ENCODE assay signal across 27 cellular contexts in genomic region chr16:88418869-88419268, GRCh38. TPM values are rescaled to one million over a fixed set of nuclear protein-coding genes. Genes with fewer than 3 reads are reported as not detected.
DNase-seq lines count a peak whose midpoint lies in the region; ATAC-seq, FAIRE-seq and TF ChIP-seq lines count a peak whose summit lies in the region.
"Had no signal": no experiment of that assay in that cellular context is flagged by ENCODE, and none has a peak within 500 bp of the region (broad histone marks: within the 10 kb centered on the region; RNA-seq: fewer than 3 reads in every experiment).

No MANE protein-coding gene starts in this region.

- intact Hi-C loops in HepG2 (cut with micrococcal nuclease; ENCODE audit: unreplicated experiment) (no loop called here), right lobe of liver (cut with DNase I) (no loop called here)

- CTCF ChIA-PET in HepG2 (lab: Yijun Ruan, JAX; ENCODE audit: low intra/inter-chr PET ratio, low total read pairs) (no interaction called here), H1 (lab: Charles Lee; ENCODE audit: partially characterized antibody) (interaction anchor here (0.8 to 2.8 kb wide), 2 partner anchors 17 to 19 kb away, joined by 4 to 9 read pairs; no protein-coding TSS in a partner anchor)

- in situ Hi-C loops in HepG2 (cut with HindIII; ENCODE audit: extremely low pct_ligation_motif_present, low pct_unique_long_range_greater_than_20kb) (no loop called here), ACHN (cut with HindIII; ENCODE audit: low pct_ligation_motif_present, low pct_unique_long_range_greater_than_20kb, low sequenced_read_pairs) (no loop called here)

- H3K4me3 Mint-ChIP-seq in neural progenitor cell: no peak overlapping the region
- H3K4me3 Mint-ChIP-seq: B cell; CD14-positive monocyte; CD4-positive, alpha-beta memory T cell; CD4-positive, CD25-positive, alpha-beta regulatory T cell; CD8-positive, alpha-beta memory T cell had no signal

- TF ChIP-seq RAD21 in HepG2 (CRISPR knock-in tag; IDR thresholded peaks at IDR 0.05): no peak
- no peak for TF ChIP-seq RAD21 in H1 (IDR thresholded peaks at IDR 0.05 in 1 of 2, conservative IDR thresholded peaks at IDR 0.05 in 1 of 2; ENCODE audit: low read depth in 2 of 2, low read length in 2 of 2)

- H3K9ac ChIP-seq in HepG2 (ENCODE audit: insufficient read depth, low read depth, low read length): no peak overlapping the region
- H3K9ac ChIP-seq in H1 (replicated peaks in 1 of 4; ENCODE audit: extremely low read depth in 1 of 4, low read depth in 3 of 4, low read length in 3 of 4): no peak overlapping the region
- H3K9ac ChIP-seq in neural progenitor cell: peak overlapping the region; percentile 1
- H3K9ac ChIP-seq: BLaER1 treated with 17β-estradiol and CSF1 and Interleukin-3, amounts not matched to agents 10 nM and 100 nM had no signal

- WGBS in HepG2 (ENCODE audit: low lambda C conversion rate): 33% methylated on average over 8 of the region's 18 CpGs
- WGBS in right lobe of liver (ENCODE audit: insufficient coverage, low coverage, low lambda C conversion rate, missing lambda C conversion rate): 88% methylated on average over 4 of the region's 18 CpGs
- 90% methylated on average over 18 of the region's 18 CpGs; no CpG with 5 or more reads in 1 of the 2 experiments for WGBS in H1 (ENCODE audit: extremely low coverage in 1 of 2, insufficient coverage in 1 of 2, insufficient read length in 1 of 2, insufficient replicate concordance in 2 of 2, low coverage in 1 of 2, low lambda C conversion rate in 2 of 2, missing lambda C conversion rate in 1 of 2), 2 experiments

- peaks cover 34 to 82% of the 10 kb centered on the region in 2 experiments for H3K27me3 ChIP-seq in HepG2 (ENCODE audit: control insufficient read depth in 1 of 2, insufficient read depth in 2 of 2, low read length in 2 of 2)
- H3K27me3 ChIP-seq in right lobe of liver: no peaks in the 10 kb centered on the region
- no peaks in the 10 kb centered on the region for H3K27me3 ChIP-seq in H1 (replicated peaks in 1 of 4; ENCODE audit: control insufficient read depth in 3 of 4, extremely low read depth in 1 of 4, insufficient read depth in 3 of 4, low read length in 3 of 4)
- no peaks in the 10 kb centered on the region for H3K27me3 ChIP-seq in neural progenitor cell

- H3K27me3 Mint-ChIP-seq in neural progenitor cell (ENCODE audit: insufficient read depth, low read depth): peaks cover 3% of the 10 kb centered on the region
- H3K27me3 Mint-ChIP-seq: B cell; CD4-positive, CD25-positive, alpha-beta regulatory T cell had no signal

- H3K14ac ChIP-seq in H1 (ENCODE audit: insufficient read length): no peak overlapping the region

- 0 out of 2 replicates have a peak overlapping the region, but pooled peaks have one; percentile 35 for H2BK5ac ChIP-seq in H1 (ENCODE audit: low read depth, low read length)

- no peak overlapping the region for H3K27ac Mint-ChIP-seq in neural progenitor cell
- H3K27ac Mint-ChIP-seq: B cell; CD4-positive, alpha-beta memory T cell; CD8-positive, alpha-beta memory T cell had no signal

- H2BK12ac ChIP-seq in H1 (ENCODE audit: low read depth, low read length): no peak overlapping the region

- H3K27ac ChIP-seq in HepG2 (ENCODE audit: extremely low read length, insufficient read depth, low read length): no peak overlapping the region
- H3K27ac ChIP-seq in right lobe of liver: no peak overlapping the region
- no peak overlapping the region for H3K27ac ChIP-seq in H1 (ENCODE audit: low read depth, low read length)
- H3K27ac ChIP-seq in neural progenitor cell: no peak overlapping the region
- H3K27ac ChIP-seq: BLaER1 treated with 17β-estradiol and CSF1 and Interleukin-3, amounts not matched to agents 10 nM and 100 nM had no signal

- H3K79me2 ChIP-seq in HepG2 (ENCODE audit: insufficient read depth, low read length) (no peaks in the 10 kb centered on the region), H1 (ENCODE audit: control insufficient read depth in 1 of 2, insufficient read depth in 2 of 2, low read length in 2 of 2) (no peaks in the 10 kb centered on the region), neural progenitor cell (ENCODE audit: low read depth) (no peaks in the 10 kb centered on the region)

- H4K5ac ChIP-seq in H1 (ENCODE audit: insufficient read length, low read depth, low read length): no peak overlapping the region

- ATAC-seq in HepG2 (no peak), right lobe of liver (no peak)
- ATAC-seq: GM12878 had no signal

- H3K4me2 ChIP-seq in HepG2 (ENCODE audit: low read depth, low read length) (no peak overlapping the region), H1 (ENCODE audit: insufficient read depth in 1 of 2, low read depth in 2 of 2, low read length in 2 of 2) (no peak overlapping the region), neural progenitor cell (no peak overlapping the region)
- H3K4me2 ChIP-seq: BLaER1 treated with 17β-estradiol and CSF1 and Interleukin-3, amounts not matched to agents 10 nM and 100 nM had no signal

- H2BK120ac ChIP-seq in H1 (replicated peaks; ENCODE audit: low read depth, low read length): no peak overlapping the region

- no peak for TF ChIP-seq POLR2A in HepG2 (IDR thresholded peaks at IDR 0.05; ENCODE audit: insufficient read depth in 1 of 2, low read depth in 2 of 2, low read length in 2 of 2)
- TF ChIP-seq POLR2A in right lobe of liver (IDR thresholded peaks at IDR 0.05): no peak
- TF ChIP-seq POLR2A in H1 (IDR thresholded peaks at IDR 0.05; ENCODE audit: control extremely low read depth in 1 of 2, low read depth in 2 of 2, low read length in 2 of 2): no peak

- TF ChIP-seq EP300 in HepG2 (IDR thresholded peaks at IDR 0.05; ENCODE audit: low read depth in 2 of 2, low read length in 2 of 2) (no peak), HepG2 (CRISPR knock-in tag; IDR thresholded peaks at IDR 0.05; ENCODE audit: borderline replicate concordance) (no peak), H1 (IDR thresholded peaks at IDR 0.05; ENCODE audit: borderline replicate concordance in 1 of 2, low read depth in 2 of 2, low read length in 2 of 2) (no peak)

- no TSS peak for BruUV-seq in HepG2 (replicated peaks; lab: Mats Ljungman, UMichigan)

- no peaks in the 10 kb centered on the region for H3K9me3 Mint-ChIP-seq in neural progenitor cell
- H3K9me3 Mint-ChIP-seq: CD4-positive, alpha-beta memory T cell; CD4-positive, CD25-positive, alpha-beta regulatory T cell; CD8-positive, alpha-beta memory T cell had no signal

- no peak overlapping the region for H4K91ac ChIP-seq in H1 (replicated peaks; ENCODE audit: insufficient read length, low read length)

- no peaks in the 10 kb centered on the region for H3K36me3 Mint-ChIP-seq in neural progenitor cell
- H3K36me3 Mint-ChIP-seq: CD14-positive monocyte; CD4-positive, alpha-beta memory T cell; CD4-positive, CD25-positive, alpha-beta regulatory T cell; CD8-positive, alpha-beta memory T cell had no signal

- peak overlapping the region; percentile 39; the same call in 1 of the 2 replicates for H2AK5ac ChIP-seq in H1 (ENCODE audit: low read depth, low read length)

- H3K23ac ChIP-seq in H1 (ENCODE audit: insufficient read length): no peak overlapping the region

- H2BK20ac ChIP-seq in H1 (ENCODE audit: low read length): no peak overlapping the region

- peak overlapping the region; percentile 51; the same call in 1 of the 2 replicates for H4K8ac ChIP-seq in H1 (ENCODE audit: extremely low read depth, insufficient read depth, low read length)

- H3K9me3 ChIP-seq in HepG2 (ENCODE audit: low read length) (no peaks in the 10 kb centered on the region), right lobe of liver (no peaks in the 10 kb centered on the region), H1 (ENCODE audit: insufficient read depth in 2 of 2, low read depth in 1 of 2, low read length in 1 of 2) (no peaks in the 10 kb centered on the region), neural progenitor cell (ENCODE audit: low read depth) (no peaks in the 10 kb centered on the region)
- H3K9me3 ChIP-seq: BLaER1 treated with 17β-estradiol and CSF1 and Interleukin-3, amounts not matched to agents 10 nM and 100 nM had no signal

- DNase-seq in HepG2 (ENCODE audit: low spot score) (no peak), right lobe of liver (no peak), H1 (ENCODE audit: low read depth in 1 of 2, low spot score in 2 of 2) (no peak), neural progenitor cell (ENCODE audit: low spot score) (no peak), C1 segment of cervical spinal cord (lab: John Stamatoyannopoulos, UW) (no peak), middle frontal gyrus (ENCODE audit: extremely low spot score, low spot score) (no peak), ACHN (no peak)
- DNase-seq: 8988T; AML-193; CD4-positive, CD25-positive, alpha-beta regulatory T cell; CD8-positive, alpha-beta memory T cell; COR-L47; DMS 273 treated with DMSO at 0.1 percent for 48 hours; DMS153; DMS53; DMS79; DND-41; EL; GDM1 had no signal

- peaks cover 14% of the 10 kb centered on the region; the same call in 1 of the 2 replicates for H3K23me2 ChIP-seq in H1 (ENCODE audit: low read depth, low read length)

- H3K4me3 ChIP-seq in HepG2 (replicated peaks in 1 of 3; ENCODE audit: insufficient read depth in 1 of 3, low read depth in 2 of 3, low read length in 3 of 3): no peak overlapping the region
- H3K4me3 ChIP-seq in right lobe of liver: no peak overlapping the region
- no peak overlapping the region for H3K4me3 ChIP-seq in H1 (ENCODE audit: extremely low read depth in 1 of 4, insufficient read depth in 2 of 4, low read depth in 3 of 4, low read length in 4 of 4)
- no peak overlapping the region for H3K4me3 ChIP-seq in neural progenitor cell
- H3K4me3 ChIP-seq: BLaER1 treated with 17β-estradiol and CSF1 and Interleukin-3, amounts not matched to agents 10 nM and 100 nM; GM12878 had no signal

- H3K4me1 ChIP-seq in HepG2 (ENCODE audit: insufficient read depth, low read length) (no peaks in the 10 kb centered on the region), right lobe of liver (no peaks in the 10 kb centered on the region), H1 (replicated peaks in 1 of 4; ENCODE audit: control insufficient read depth in 3 of 4, insufficient read depth in 4 of 4, low read length in 3 of 4) (no peaks in the 10 kb centered on the region; a peak in 1 of 7 replicates), neural progenitor cell (no peaks in the 10 kb centered on the region)

- no peak overlapping the region for H2AFZ ChIP-seq in HepG2 (ENCODE audit: low read length)
- H2AFZ ChIP-seq in H1 (ENCODE audit: low read length): no peak overlapping the region
- H2AFZ ChIP-seq in neural progenitor cell (replicated peaks): no peak overlapping the region

- no peak overlapping the region for H3K56ac ChIP-seq in H1 (replicated peaks; ENCODE audit: insufficient read length, low read depth, low read length)

- no peaks in the 10 kb centered on the region; the same call in 1 of the 2 replicates for H4K20me1 ChIP-seq in HepG2 (ENCODE audit: insufficient read depth, low read length)
- peaks cover 0 to 11% of the 10 kb centered on the region in 2 experiments for H4K20me1 ChIP-seq in H1 (replicated peaks in 1 of 2; ENCODE audit: control insufficient read depth in 1 of 2, insufficient read depth in 2 of 2, low read length in 2 of 2)
- H4K20me1 ChIP-seq in neural progenitor cell (ENCODE audit: low read depth): no peaks in the 10 kb centered on the region

- TF ChIP-seq CTCF in HepG2 (CRISPR knock-in tag; IDR thresholded peaks at IDR 0.05) (no peak), right lobe of liver (IDR thresholded peaks at IDR 0.05) (no peak), H1 (IDR thresholded peaks at IDR 0.05; ENCODE audit: control extremely low read depth in 1 of 3, insufficient read depth in 1 of 3, low read depth in 1 of 3, low read length in 3 of 3) (no peak), neural progenitor cell (IDR thresholded peaks at IDR 0.05) (no peak)

- H2BK15ac ChIP-seq in H1 (ENCODE audit: low read length): no peak overlapping the region

- no peaks in the 10 kb centered on the region for H3F3A ChIP-seq in neural progenitor cell (ENCODE audit: low read depth)

- peaks cover under 1% of the 10 kb centered on the region for H3K4me1 Mint-ChIP-seq in neural progenitor cell
- H3K4me1 Mint-ChIP-seq: B cell; CD14-positive monocyte; CD4-positive, alpha-beta memory T cell; CD4-positive, CD25-positive, alpha-beta regulatory T cell; CD8-positive, alpha-beta memory T cell had no signal

- H3K36me3 ChIP-seq in HepG2 (replicated peaks in 1 of 2; ENCODE audit: control insufficient read depth in 1 of 2, insufficient read depth in 2 of 2, low read length in 2 of 2) (no peaks in the 10 kb centered on the region), right lobe of liver (no peaks in the 10 kb centered on the region), H1 (ENCODE audit: control insufficient read depth in 2 of 4, insufficient read depth in 4 of 4, low read length in 3 of 4) (no peaks in the 10 kb centered on the region), neural progenitor cell (no peaks in the 10 kb centered on the region)
- H3K36me3 ChIP-seq: BLaER1 treated with 17β-estradiol and CSF1 and Interleukin-3, amounts not matched to agents 10 nM and 100 nM had no signal

- H3K18ac ChIP-seq in H1 (ENCODE audit: extremely low read depth, low read length): no peak overlapping the region

- POLR2A ChIA-PET in HepG2 (lab: Yijun Ruan, JAX) (no interaction called here), H1 (lab: Charles Lee; ENCODE audit: partially characterized antibody) (no interaction called here)

- FAIRE-seq in HepG2 (lab: Jason Lieb, UNC) (no peak), H1 (lab: Jason Lieb, UNC) (no peak)
- FAIRE-seq: A204.1, GM12878, GM12892, GM18507 had no signal

- no peak overlapping the region for H3K4ac ChIP-seq in H1 (replicated peaks; ENCODE audit: insufficient read length, low read depth, low read length)

- H3K79me1 ChIP-seq in H1 (ENCODE audit: low read depth, low read length): no peaks in the 10 kb centered on the region

RNA-seq across cellular contexts. Expression of gene ZFPM1, which starts 34.2 kb away (rescaled TPM):
- total RNA-seq in HepG2 (2016; rRNA removed; fragmentation: Illumina TruSeq; extraction: Trizol) (3.4 and 3.8 TPM in 2 replicates), right lobe of liver (10 to 100 TPM in 2 of 6 experiments, 1 to 10 TPM in 4; 3.8 to 15.5 (median 8.3) TPM), neural progenitor cell (ENCODE audit: low replicate concordance) (0.36 and 0.96 TPM in 2 replicates)
- 0.81 and 2.1 TPM in 2 replicates for total RNA-seq in HepG2 (2016; cell fraction: cytosol; rRNA removed; fragmentation: Illumina TruSeq; extraction: Trizol; ENCODE audit: low read depth)
- total RNA-seq in HepG2 (2016; cell fraction: insoluble cytoplasmic fraction; rRNA removed; fragmentation: Illumina TruSeq; extraction: Trizol): 3.4 and 3.9 TPM in 2 replicates
- total RNA-seq in HepG2 (2016; cell fraction: membrane; rRNA removed; fragmentation: Illumina TruSeq; extraction: Trizol): 3.4 and 4.3 TPM in 2 replicates
- 3.4 and 6.6 TPM in 2 replicates for total RNA-seq in HepG2 (2016; cell fraction: nucleus; rRNA removed; fragmentation: Illumina TruSeq; extraction: Trizol)
- polyA plus RNA-seq in HepG2 (2011; rRNA removed) (1.3 and 1.7 TPM in 2 replicates), H1 (2011; rRNA removed) (0.74 and 1.4 TPM in 2 replicates)
- polyA plus RNA-seq in HepG2 (2011; cell fraction: cytosol; rRNA removed): 0.79 and 1.3 TPM in 2 replicates
- polyA plus RNA-seq in HepG2 (2011; cell fraction: nucleus; rRNA removed): 7.1 and 7.6 TPM in 2 replicates
- polyA plus RNA-seq in HepG2 (2012): 7.2 and 7.6 TPM in 2 replicates
- polyA plus RNA-seq in HepG2 (2016; cell fraction: cytosol; fragmentation: Illumina TruSeq; extraction: Trizol; ENCODE audit: low read depth): 1.2 TPM in 2 replicates
- 3.7 and 8.7 TPM in 2 replicates for polyA plus RNA-seq in HepG2 (2016; cell fraction: insoluble cytoplasmic fraction; fragmentation: Illumina TruSeq; extraction: Trizol; ENCODE audit: low read depth)
- polyA plus RNA-seq in HepG2 (2016; cell fraction: membrane; fragmentation: Illumina TruSeq; extraction: Trizol; ENCODE audit: low read depth): 2.7 and 4.8 TPM in 2 replicates
- 14.0 and 14.3 TPM in 2 replicates for polyA plus RNA-seq in HepG2 (2016; cell fraction: nucleus; fragmentation: Illumina TruSeq; extraction: Trizol; ENCODE audit: insufficient read depth, low read depth)
- 0.98 and 4.2 TPM in 2 replicates for polyA minus RNA-seq in HepG2 (2011; rRNA and poly(A)+ RNA removed; ENCODE audit: low replicate concordance)
- polyA minus RNA-seq in HepG2 (2011; cell fraction: cytosol; rRNA and poly(A)+ RNA removed): 2.7 and 6.6 TPM in 2 replicates
- polyA minus RNA-seq in HepG2 (2011; cell fraction: nucleus; rRNA and poly(A)+ RNA removed): 5.0 and 7.5 TPM in 2 replicates
- 3.4 and 4.8 TPM in 2 replicates for total RNA-seq in H1 (2021; fragmentation: NEBNext Ultra II Directional; extraction: Animal tissue kit (Norgen Biotek cat#: 25700))
- polyA plus RNA-seq in H1 (2011; cell fraction: cytosol; rRNA removed): 1.1 TPM
- polyA plus RNA-seq in H1 (2011; cell fraction: nucleus; rRNA removed): 3.6 TPM
- polyA plus RNA-seq in H1 (2012, experiment 1 of 2): 1.5 to 3.3 TPM (median 1.9 TPM) in 4 replicates
- polyA plus RNA-seq in H1 (2012, experiment 2 of 2): 1.00 TPM
- polyA plus RNA-seq in H1 (2013, experiment 1 of 2): 3.1 TPM
- polyA plus RNA-seq in H1 (2013, experiment 2 of 2): 2.9 TPM
- 0.29 and 0.57 TPM in 2 replicates for polyA minus RNA-seq in H1 (2011; rRNA and poly(A)+ RNA removed)
- polyA minus RNA-seq in H1 (2011; cell fraction: cytosol; rRNA and poly(A)+ RNA removed): 2.8 TPM
- polyA minus RNA-seq in H1 (2011; cell fraction: nucleus; rRNA and poly(A)+ RNA removed): 3.3 TPM

RNA-seq across cellular contexts. Expression of gene ZNF469, which starts 36.1 kb away (rescaled TPM):
- total RNA-seq in HepG2 (2016; rRNA removed; fragmentation: Illumina TruSeq; extraction: Trizol): not detected in 2 replicates
- total RNA-seq in HepG2 (2016; cell fraction: cytosol; rRNA removed; fragmentation: Illumina TruSeq; extraction: Trizol; ENCODE audit: low read depth): not detected in 2 replicates
- not detected in 2 replicates for total RNA-seq in HepG2 (2016; cell fraction: insoluble cytoplasmic fraction; rRNA removed; fragmentation: Illumina TruSeq; extraction: Trizol)
- total RNA-seq in HepG2 (2016; cell fraction: membrane; rRNA removed; fragmentation: Illumina TruSeq; extraction: Trizol): not detected in 2 replicates
- not detected in 2 replicates for total RNA-seq in HepG2 (2016; cell fraction: nucleus; rRNA removed; fragmentation: Illumina TruSeq; extraction: Trizol)
- polyA plus RNA-seq in HepG2 (2011; rRNA removed): not detected in 2 replicates
- not detected in 2 replicates for polyA plus RNA-seq in HepG2 (2011; cell fraction: cytosol; rRNA removed)
- polyA plus RNA-seq in HepG2 (2011; cell fraction: nucleus; rRNA removed): 0.02 TPM in 1 of 2 replicates, not detected in the other
- polyA plus RNA-seq in HepG2 (2012): not detected in 2 replicates
- not detected in 2 replicates for polyA plus RNA-seq in HepG2 (2016; cell fraction: cytosol; fragmentation: Illumina TruSeq; extraction: Trizol; ENCODE audit: low read depth)
- polyA plus RNA-seq in HepG2 (2016; cell fraction: insoluble cytoplasmic fraction; fragmentation: Illumina TruSeq; extraction: Trizol; ENCODE audit: low read depth): not detected in 2 replicates
- polyA plus RNA-seq in HepG2 (2016; cell fraction: membrane; fragmentation: Illumina TruSeq; extraction: Trizol; ENCODE audit: low read depth): not detected in 2 replicates
- not detected in 2 replicates for polyA plus RNA-seq in HepG2 (2016; cell fraction: nucleus; fragmentation: Illumina TruSeq; extraction: Trizol; ENCODE audit: insufficient read depth, low read depth)
- polyA minus RNA-seq in HepG2 (2011; rRNA and poly(A)+ RNA removed; ENCODE audit: low replicate concordance): not detected in 2 replicates
- polyA minus RNA-seq in HepG2 (2011; cell fraction: cytosol; rRNA and poly(A)+ RNA removed): not detected in 2 replicates
- polyA minus RNA-seq in HepG2 (2011; cell fraction: nucleus; rRNA and poly(A)+ RNA removed): not detected in 2 replicates
- total RNA-seq in right lobe of liver: 1 to 10 TPM in 2 of 6 experiments, under 1 TPM in 4; 0.22 to 1.3 (median 0.37) TPM
- total RNA-seq in H1 (2021; fragmentation: NEBNext Ultra II Directional; extraction: Animal tissue kit (Norgen Biotek cat#: 25700)): 1.8 and 2.0 TPM in 2 replicates
- polyA plus RNA-seq in H1 (2011; rRNA removed): 0.30 and 0.53 TPM in 2 replicates
- 0.23 TPM for polyA plus RNA-seq in H1 (2011; cell fraction: cytosol; rRNA removed)
- polyA plus RNA-seq in H1 (2011; cell fraction: nucleus; rRNA removed): 1.1 TPM
- polyA plus RNA-seq in H1 (2012, experiment 1 of 2): 0.54 to 0.96 TPM (median 0.90 TPM) in 4 replicates
- 0.63 TPM for polyA plus RNA-seq in H1 (2012, experiment 2 of 2)
- 0.45 TPM for polyA plus RNA-seq in H1 (2013, experiment 1 of 2)
- 0.42 TPM for polyA plus RNA-seq in H1 (2013, experiment 2 of 2)
- 0.32 and 0.41 TPM in 2 replicates for polyA minus RNA-seq in H1 (2011; rRNA and poly(A)+ RNA removed)
- 1.1 TPM for polyA minus RNA-seq in H1 (2011; cell fraction: cytosol; rRNA and poly(A)+ RNA removed)
- polyA minus RNA-seq in H1 (2011; cell fraction: nucleus; rRNA and poly(A)+ RNA removed): 1.5 TPM
- total RNA-seq in neural progenitor cell (ENCODE audit: low replicate concordance): 0.02 and 0.03 TPM in 2 replicates

Comparison
In these comparisons a context has a peak if more than half of its experiments do, and no peak if none do; other contexts are left out.
1. Of the 41 proteins assayed by ChIP-seq in both HepG2 and H1: peak only in HepG2: EZH2; only in H1: none; in both: none; in neither: 40.